Comparison of ENCODE assay signal across 8 cellular contexts in the genomic region with DNA sequence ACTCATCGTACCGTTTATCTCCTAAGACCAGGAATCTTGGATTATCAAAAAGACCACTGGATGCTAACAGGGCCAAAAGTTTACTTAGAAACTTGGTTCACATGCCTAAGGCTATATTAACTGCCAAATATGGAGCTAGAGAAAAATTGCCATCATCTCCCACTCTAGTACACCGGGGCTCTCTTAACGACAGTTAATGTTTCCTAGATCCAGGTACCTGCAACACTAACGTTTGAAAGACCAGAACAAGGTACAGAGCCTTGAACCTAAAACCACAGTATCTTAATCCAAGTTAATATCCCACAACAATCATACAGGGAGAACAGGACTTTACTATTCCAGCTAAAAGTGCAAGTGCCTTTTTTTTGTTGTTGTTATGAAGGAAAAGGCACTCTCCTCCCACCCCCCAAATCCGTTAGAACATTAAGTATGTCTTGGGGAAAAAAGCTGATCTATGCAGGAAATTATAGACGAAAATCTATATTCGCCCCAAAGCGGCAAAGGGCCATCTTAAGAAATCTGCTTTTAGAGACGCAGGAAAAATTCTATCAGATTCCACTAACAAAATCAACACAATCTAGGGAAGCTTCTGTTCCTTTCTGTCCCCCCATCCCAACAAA. TPM values are rescaled to one million over a fixed set of nuclear protein-coding genes. Genes with fewer than 3 reads are reported as not detected.
A peak's percentile ranks its signal among the peaks of the same experiment; 100 is the strongest.
DNase-seq lines count a peak whose midpoint lies in the region; ATAC-seq, FAIRE-seq and TF ChIP-seq lines count a peak whose summit lies in the region.

No MANE protein-coding gene starts in this region.

- H3K27me3 ChIP-seq in H9 (ENCODE audit: insufficient read depth, low read length) (no peaks in the 10 kb centered on the region), small intestine (ENCODE audit: control insufficient read depth in 2 of 2, insufficient read depth in 2 of 2, low read length in 2 of 2) (no peaks in the 10 kb centered on the region)

- no peak for ATAC-seq in HG03135 (IDR thresholded peaks at IDR 0.05; ENCODE audit: unreplicated experiment)

- no CpG with 5 or more reads among the region's 10 CpGs for WGBS in H9 (ENCODE audit: extremely low coverage, insufficient read length, low lambda C conversion rate)
- 2 to 7% (median 6%) methylated on average over 10 of the region's 10 CpGs for WGBS in small intestine, 3 donors

- H3K4me3 Mint-ChIP-seq in H9 (peak overlapping the region; percentile 97 to 98), glutamatergic neuron (ENCODE audit: unreplicated experiment) (peak overlapping the region; percentile 96)

- DNase-seq in H9 (no peak), glutamatergic neuron (no peak), small intestine (peak; percentile 10), superior temporal gyrus (ENCODE audit: extremely low spot score) (no peak), putamen (ENCODE audit: low spot score) (no peak), NOMO-1 treated with dmso at 0.1 percent for 144 hours (lab: John Stamatoyannopoulos, UW; ENCODE audit: unreplicated experiment) (no peak)

- H2AK5ac ChIP-seq in H9 (ENCODE audit: insufficient read length, low read length): no peak overlapping the region

- no peak overlapping the region for H2AFZ ChIP-seq in H9 (ENCODE audit: low read length)

- no peaks in the 10 kb centered on the region for H4K20me1 ChIP-seq in H9 (ENCODE audit: control insufficient read depth, insufficient read depth, insufficient read length)

- no peak overlapping the region for H2BK12ac ChIP-seq in H9 (ENCODE audit: insufficient read length, low read depth, low read length)

- no peak overlapping the region for H3K56ac ChIP-seq in H9 (ENCODE audit: insufficient read length, low read depth, low read length)

- H4K91ac ChIP-seq in H9 (ENCODE audit: insufficient read length, low read depth, low read length): no peak overlapping the region

- H3K23ac ChIP-seq in H9 (ENCODE audit: insufficient read length, low read depth, low read length): no peak overlapping the region

- H3K27ac Mint-ChIP-seq in H9 (peak overlapping the region; percentile 97 to 99 (median 99); a peak in 5 of 7 replicates), glutamatergic neuron (ENCODE audit: unreplicated experiment) (peak overlapping the region; percentile 99)

- H3K79me1 ChIP-seq in H9 (ENCODE audit: insufficient read depth, low read depth, low read length, poor library complexity, severe bottlenecking): no peaks in the 10 kb centered on the region

- H3K36me3 ChIP-seq in small intestine (ENCODE audit: control insufficient read depth in 2 of 2, insufficient read depth in 2 of 2, low read length in 2 of 2): no peaks in the 10 kb centered on the region

- H3K4ac ChIP-seq in H9 (ENCODE audit: low read depth, low read length): no peak overlapping the region

- peaks cover 3% of the 10 kb centered on the region; the same call in 1 of the 2 replicates for H3K27me3 Mint-ChIP-seq in H9 (ENCODE audit: low read depth)
- H3K27me3 Mint-ChIP-seq in glutamatergic neuron (ENCODE audit: unreplicated experiment): peaks cover 16% of the 10 kb centered on the region

- H2BK15ac ChIP-seq in H9 (ENCODE audit: low read depth, low read length): no peak overlapping the region

- H3K4me1 ChIP-seq in H9 (ENCODE audit: insufficient read depth, low read length): peaks cover 3% of the 10 kb centered on the region
- peaks cover 3 to 22% of the 10 kb centered on the region in 2 donors for H3K4me1 ChIP-seq in small intestine (ENCODE audit: control insufficient read depth in 2 of 2, insufficient read depth in 1 of 2, low read depth in 1 of 2, low read length in 1 of 2)

- no peak overlapping the region for H3K27ac ChIP-seq in H9 (ENCODE audit: insufficient read length, low read depth, low read length)
- peak overlapping the region; percentile 99 for H3K27ac ChIP-seq in VCaP
- peak overlapping the region; percentile 96 to 97 for H3K27ac ChIP-seq in small intestine (ENCODE audit: low read depth in 1 of 2, low read length in 1 of 2)

- H3K18ac ChIP-seq in H9 (ENCODE audit: insufficient read length, low read depth, low read length): peak overlapping the region; percentile 88

- H3K23me2 ChIP-seq in H9 (ENCODE audit: insufficient read length, low read depth, low read length, poor library complexity, severe bottlenecking): peaks cover 4% of the 10 kb centered on the region

- peak overlapping the region; percentile 77 to 88 for H3K4me3 ChIP-seq in small intestine (ENCODE audit: low read depth in 1 of 2, low read length in 2 of 2)

- H2BK120ac ChIP-seq in H9 (ENCODE audit: low read depth, low read length, poor library complexity, severe bottlenecking): no peak overlapping the region

- H3K9ac ChIP-seq in H9 (ENCODE audit: extremely low read depth, insufficient read length, low read length): peak overlapping the region; percentile 88

- no peak overlapping the region for H3K14ac ChIP-seq in H9 (ENCODE audit: insufficient read depth, low read length)

- H3K4me2 ChIP-seq in H9 (ENCODE audit: insufficient read depth, insufficient read length, low read length): peak overlapping the region; percentile 98

- H4K5ac ChIP-seq in H9 (ENCODE audit: insufficient read length, low read depth, low read length): no peak overlapping the region

- H2BK20ac ChIP-seq in H9 (ENCODE audit: low read depth, low read length, poor library complexity, severe bottlenecking): no peak overlapping the region

- H3K9me3 Mint-ChIP-seq in H9: no peaks in the 10 kb centered on the region
- H3K9me3 Mint-ChIP-seq in glutamatergic neuron (ENCODE audit: unreplicated experiment): peaks cover 24% of the 10 kb centered on the region

- H3T11ph ChIP-seq in H9 (ENCODE audit: low read length): no peak overlapping the region

- no peak overlapping the region for H4K8ac ChIP-seq in H9 (replicated peaks; ENCODE audit: insufficient read length, low read depth, low read length)

- no peak overlapping the region for H2BK5ac ChIP-seq in H9 (ENCODE audit: insufficient read length, low read length)

- H3K9me3 ChIP-seq in H9 (ENCODE audit: control insufficient read depth, low read depth, low read length): no peaks in the 10 kb centered on the region
- H3K9me3 ChIP-seq in small intestine (ENCODE audit: control insufficient read depth, low read depth): no peaks in the 10 kb centered on the region

- peaks cover 59 to 64% of the 10 kb centered on the region in 2 experiments for H3K4me1 Mint-ChIP-seq in H9
- H3K4me1 Mint-ChIP-seq in glutamatergic neuron (ENCODE audit: low read depth, unreplicated experiment): peaks cover 29% of the 10 kb centered on the region

- FAIRE-seq in small intestine (lab: Jason Lieb, UNC): no peak

- H3K79me2 ChIP-seq in H9 (ENCODE audit: insufficient read depth, low read length): peaks cover 59% of the 10 kb centered on the region

- TF ChIP-seq CTCF in H9 (conservative IDR thresholded peaks at IDR 0.05) (no peak), VCaP (conservative IDR thresholded peaks at IDR 0.05) (no peak), glutamatergic neuron (IDR thresholded peaks at IDR 0.05; ENCODE audit: partially characterized antibody, unreplicated experiment) (no peak)

- H3K36me3 Mint-ChIP-seq in H9 (ENCODE audit: insufficient read depth in 1 of 3, low read depth in 3 of 3): peaks cover 0 to 10% (median 7%) of the 10 kb centered on the region in 3 experiments; a peak in 5 of 7 replicates
- no peaks in the 10 kb centered on the region for H3K36me3 Mint-ChIP-seq in glutamatergic neuron (ENCODE audit: unreplicated experiment)

RNA-seq across cellular contexts. Expression of gene G3BP2, which starts 1.3 kb away (rescaled TPM):
- total RNA-seq in H9 (2021): 405 and 412 TPM in 2 replicates
- total RNA-seq in glutamatergic neuron (ENCODE audit: unreplicated experiment): 245 TPM
- 10 to 100 TPM; 44.1 to 52.1 (median 47.8) TPM for polyA plus RNA-seq in small intestine

RNA-seq across cellular contexts. Expression of gene CDKL2, which starts 41.6 kb away (rescaled TPM):
- total RNA-seq in H9 (2021) (1.5 and 1.8 TPM in 2 replicates), glutamatergic neuron (ENCODE audit: unreplicated experiment) (1.6 TPM)
- under 1 TPM in 1 of 3 donors, not detected in 2; 0.33 TPM for polyA plus RNA-seq in small intestine

RNA-seq across cellular contexts. Expression of gene USO1, which starts 52.5 kb away (rescaled TPM):
- total RNA-seq in H9 (2021) (109 and 110 TPM in 2 replicates), glutamatergic neuron (ENCODE audit: unreplicated experiment) (32.5 TPM)
- polyA plus RNA-seq in small intestine: 10 to 100 TPM; 26.5 to 33.1 (median 33.1) TPM
